In genomic region chr2:54524236-54524991, GRCh38 we compare ENCODE assay signal across 9 cellular contexts.
DNase-seq lines count a peak whose midpoint lies in the region; ATAC-seq and TF ChIP-seq lines count a peak whose summit lies in the region.
"Had no signal": no experiment of that assay in that cellular context is flagged by ENCODE, and none has a peak within 500 bp of the region (broad histone marks: within the 10 kb centered on the region; RNA-seq: fewer than 3 reads in every experiment).

No MANE protein-coding gene starts in this region.

- DNase-seq in GM13977 (ENCODE audit: low spot score): peak; percentile 56
- peak; percentile 17 for DNase-seq in NCI-H1436 (lab: John Stamatoyannopoulos, UW)
- peak; percentile 29 for DNase-seq in pulmonary artery endothelial cell (ENCODE audit: low read depth, low spot score)
- no peak for DNase-seq in NCI-H1417 treated with DMSO at 0.1 percent for 48 hours (lab: John Stamatoyannopoulos, UW)
- no peak for DNase-seq in amygdala (lab: John Stamatoyannopoulos, UW)
- no peak for DNase-seq in G401 (ENCODE audit: low spot score)

- no peaks in the 10 kb centered on the region for H3K9me3 Mint-ChIP-seq in brain
- H3K9me3 Mint-ChIP-seq: T-helper 1 cell treated with Interleukin-12 subunit alpha and Interleukin-12 subunit beta and Interleukin-4 antibody, amounts not matched to agents 30 μg/mL and 1 μg/mL, for 36 hours had no signal

- peak; percentile 60 for ATAC-seq in GM21737 (IDR thresholded peaks at IDR 0.05; ENCODE audit: unreplicated experiment)

- peaks cover 57% of the 10 kb centered on the region for H3K4me1 Mint-ChIP-seq in brain

- peak overlapping the region in 1 of 5 experiments; percentile 9 for H3K4me3 Mint-ChIP-seq in brain
- H3K4me3 Mint-ChIP-seq: T-helper 1 cell treated with Interleukin-12 subunit alpha and Interleukin-12 subunit beta and Interleukin-4 antibody, amounts not matched to agents 30 μg/mL and 1 μg/mL, for 36 hours had no signal

- peak overlapping the region in 3 of 5 experiments; percentile 4 to 75 (median 71) for H3K27ac Mint-ChIP-seq in brain
- H3K27ac Mint-ChIP-seq: T-helper 1 cell treated with Interleukin-12 subunit alpha and Interleukin-12 subunit beta and Interleukin-4 antibody, amounts not matched to agents 30 μg/mL and 1 μg/mL, for 36 hours had no signal

- in situ Hi-C loops in GM13977 (cut with MboI; ENCODE audit: low pct_unique_long_range_greater_than_20kb, low sequenced_read_pairs, unreplicated experiment) (loop anchor here (10.0 to 25.0 kb wide), 2 partner anchors 180 to 313 kb away; no protein-coding TSS in a partner anchor), G401 (cut with HindIII; ENCODE audit: low sequenced_read_pairs) (no loop called here)

- TF ChIP-seq CTCF in GM13977 (IDR thresholded peaks at IDR 0.05; ENCODE audit: extremely low read depth, insufficient read depth, missing control alignments) (no peak), brain (conservative IDR thresholded peaks at IDR 0.05) (no peak)

- H3K36me3 Mint-ChIP-seq in brain: peaks cover 55% of the 10 kb centered on the region

- H3K27me3 Mint-ChIP-seq in brain: no peaks in the 10 kb centered on the region

Comparison
In these comparisons a context has a peak if more than half of its experiments do, and no peak if none do; other contexts are left out.
1. DNase-seq: peak in GM13977 (single experiment), NCI-H1436 (single experiment) and pulmonary artery endothelial cell (single experiment); none in NCI-H1417 treated with DMSO at 0.1 percent for 48 hours (single experiment), amygdala (0 of 56) and G401 (single experiment).